21 cellular contexts compared by ENCODE assay signal in the genomic region with DNA sequence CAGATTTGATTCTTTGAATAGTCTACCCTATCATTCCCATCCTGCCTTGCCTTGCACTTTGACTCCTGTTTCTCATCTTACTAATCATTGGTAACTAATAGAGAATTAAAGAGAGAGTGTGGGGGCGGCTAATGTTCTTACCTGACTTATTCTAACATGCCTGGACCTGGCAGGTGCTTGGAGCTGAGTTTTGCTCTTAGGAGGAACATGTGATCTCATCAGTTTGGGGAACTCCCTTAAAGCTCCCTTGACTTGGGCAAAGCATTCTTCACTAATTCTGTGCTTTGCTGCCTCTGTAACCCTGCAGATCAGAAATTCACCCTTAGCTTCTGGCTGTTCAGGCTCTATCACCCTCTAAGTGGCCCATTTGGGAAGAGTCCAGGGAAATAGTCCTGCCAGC.
DNase-seq lines count a peak whose midpoint lies in the region; ATAC-seq and TF ChIP-seq lines count a peak whose summit lies in the region.
"Had no signal": no experiment of that assay in that cellular context is flagged by ENCODE, and none has a peak within 500 bp of the region (broad histone marks: within the 10 kb centered on the region; RNA-seq: fewer than 3 reads in every experiment).

No MANE protein-coding gene starts in this region.

- H3K27me3 ChIP-seq in breast epithelium (no peaks in the 10 kb centered on the region), WERI-Rb-1 (ENCODE audit: insufficient read depth, low read depth, severe bottlenecking) (no peaks in the 10 kb centered on the region), foreskin keratinocyte (no peaks in the 10 kb centered on the region), smooth muscle cell (ENCODE audit: low read depth) (no peaks in the 10 kb centered on the region)
- H3K27me3 ChIP-seq: BE2C had no signal

- no peak overlapping the region for H3K4me3 Mint-ChIP-seq in MCF 10A (ENCODE audit: unreplicated experiment)
- H3K4me3 Mint-ChIP-seq in activated T-helper 17 cell treated with anti-CD3 and anti-CD28 coated beads, Interleukin-2, amount 50 U/mL, for 72 hours = no peak overlapping the region
- H3K4me3 Mint-ChIP-seq: CD4-positive, CD25-positive, alpha-beta regulatory T cell had no signal

- H3K27ac ChIP-seq in breast epithelium (no peak overlapping the region), WERI-Rb-1 (peak overlapping the region; percentile 10; the same call in 1 of the 2 replicates), foreskin keratinocyte (no peak overlapping the region), smooth muscle cell (ENCODE audit: low read depth) (no peak overlapping the region)
- H3K27ac ChIP-seq: RWPE1 had no signal

- H4K20me1 ChIP-seq in smooth muscle cell (ENCODE audit: low read depth) = no peaks in the 10 kb centered on the region

- H3K9me3 Mint-ChIP-seq in MCF 10A (ENCODE audit: unreplicated experiment) = no peaks in the 10 kb centered on the region
- H3K9me3 Mint-ChIP-seq in activated T-helper 17 cell treated with anti-CD3 and anti-CD28 coated beads, Interleukin-2, amount 50 U/mL, for 72 hours = peaks cover 5% of the 10 kb centered on the region

- 90% methylated on average over 1 of the region's 1 CpG for WGBS in smooth muscle cell (ENCODE audit: low lambda C conversion rate)

- intact Hi-C loops in MCF 10A (cut with micrococcal nuclease) (no loop called here), breast epithelium (cut with DNase I; ENCODE audit: low total_unique reads) (no loop called here)

- TF ChIP-seq CTCF in MCF 10A (IDR thresholded peaks at IDR 0.05; ENCODE audit: unreplicated experiment) (no peak), breast epithelium (IDR thresholded peaks at IDR 0.05) (no peak), WERI-Rb-1 (IDR thresholded peaks at IDR 0.05; ENCODE audit: low read depth, low read length) (no peak), foreskin keratinocyte (conservative IDR thresholded peaks at IDR 0.05) (no peak), smooth muscle cell (IDR thresholded peaks at IDR 0.05; ENCODE audit: borderline replicate concordance, insufficient read depth, poor library complexity, severe bottlenecking) (no peak)

- H3K4me1 Mint-ChIP-seq in MCF 10A (ENCODE audit: insufficient read depth, unreplicated experiment) = no peaks in the 10 kb centered on the region
- H3K4me1 Mint-ChIP-seq in activated T-helper 17 cell treated with anti-CD3 and anti-CD28 coated beads, Interleukin-2, amount 50 U/mL, for 72 hours = no peaks in the 10 kb centered on the region
- H3K4me1 Mint-ChIP-seq: CD4-positive, CD25-positive, alpha-beta regulatory T cell had no signal

- BruUV-seq in MCF 10A (replicated peaks; lab: Mats Ljungman, UMichigan) = no TSS peak

- H3K4me2 ChIP-seq in smooth muscle cell = no peak overlapping the region

- H3K36me3 ChIP-seq in breast epithelium (no peaks in the 10 kb centered on the region), WERI-Rb-1 (no peaks in the 10 kb centered on the region), smooth muscle cell (ENCODE audit: low read depth) (no peaks in the 10 kb centered on the region)
- H3K36me3 ChIP-seq: BE2C had no signal

- H3K4me1 ChIP-seq in breast epithelium (no peaks in the 10 kb centered on the region), foreskin keratinocyte (no peaks in the 10 kb centered on the region), smooth muscle cell (ENCODE audit: low read depth) (no peaks in the 10 kb centered on the region)
- H3K4me1 ChIP-seq: BE2C had no signal

- no peaks in the 10 kb centered on the region for H3K9me3 ChIP-seq in breast epithelium
- H3K9me3 ChIP-seq in WERI-Rb-1 (ENCODE audit: severe bottlenecking) = no peaks in the 10 kb centered on the region
- H3K9me3 ChIP-seq in smooth muscle cell (replicated peaks; ENCODE audit: low read depth) = no peaks in the 10 kb centered on the region
- H3K9me3 ChIP-seq: BE2C had no signal

- DNase-seq in MCF 10A (ENCODE audit: unreplicated experiment) = peak; percentile 13
- DNase-seq in breast epithelium (ENCODE audit: low spot score in 2 of 2) = no peak
- DNase-seq in WERI-Rb-1 = no peak
- peak; percentile 19 to 57 for DNase-seq in foreskin keratinocyte
- DNase-seq in smooth muscle cell (lab: John Stamatoyannopoulos, UW; ENCODE audit: unreplicated experiment) = no peak
- DNase-seq in activated CD4-positive, alpha-beta T cell treated with anti-CD3 and anti-CD28 coated beads for 1 hour = no peak
- DNase-seq: 8988T; ACHN; BE2C; CD4-positive, CD25-positive, alpha-beta regulatory T cell; Kasumi-1; NCI-H1105; NCI-H1436 treated with DMSO at 0.1 percent for 48 hours; NCI-H187 treated with DMSO at 0.1 percent for 48 hours; NCI-H2107; NCI-H2227 treated with DMSO at 0.1 percent for 48 hours; NCI-H526 treated with DMSO at 0.1 percent for 48 hours; SHP77 had no signal

- no peaks in the 10 kb centered on the region for H3K36me3 Mint-ChIP-seq in MCF 10A (ENCODE audit: insufficient read depth, unreplicated experiment)
- H3K36me3 Mint-ChIP-seq in activated T-helper 17 cell treated with anti-CD3 and anti-CD28 coated beads, Interleukin-2, amount 50 U/mL, for 72 hours (ENCODE audit: low read depth) = no peaks in the 10 kb centered on the region
- H3K36me3 Mint-ChIP-seq: CD4-positive, CD25-positive, alpha-beta regulatory T cell had no signal

- POLR2A ChIA-PET in MCF 10A (lab: Yijun Ruan, JAX) = interaction anchor here (0.6 to 1.0 kb wide), 2 partner anchors 67 to 407 kb away, joined by 3 read pairs; no protein-coding TSS in a partner anchor

- H3K4me3 ChIP-seq in breast epithelium = no peak overlapping the region
- no peak overlapping the region for H3K4me3 ChIP-seq in WERI-Rb-1 (ENCODE audit: low read depth, low read length)
- H3K4me3 ChIP-seq in smooth muscle cell = no peak overlapping the region

- no peak overlapping the region for H2AFZ ChIP-seq in smooth muscle cell (ENCODE audit: low read depth)

- TF ChIP-seq POLR2A in breast epithelium (IDR thresholded peaks at IDR 0.05) = no peak

- no peaks in the 10 kb centered on the region for H3K79me2 ChIP-seq in smooth muscle cell (ENCODE audit: low read depth)

- H3K9ac ChIP-seq in smooth muscle cell (ENCODE audit: low read depth) = no peak overlapping the region

- H3K27ac Mint-ChIP-seq in MCF 10A (ENCODE audit: low read depth, unreplicated experiment) = no peak overlapping the region
- no peak overlapping the region for H3K27ac Mint-ChIP-seq in activated T-helper 17 cell treated with anti-CD3 and anti-CD28 coated beads, Interleukin-2, amount 50 U/mL, for 72 hours
- H3K27ac Mint-ChIP-seq: CD4-positive, CD25-positive, alpha-beta regulatory T cell had no signal

- CTCF ChIA-PET in MCF 10A (lab: Yijun Ruan, JAX) = no interaction called here

- no peaks in the 10 kb centered on the region for H3F3A ChIP-seq in smooth muscle cell (ENCODE audit: low read depth)

- H3K27me3 Mint-ChIP-seq in MCF 10A (ENCODE audit: insufficient read depth, unreplicated experiment) = peaks cover 24% of the 10 kb centered on the region
- no peaks in the 10 kb centered on the region for H3K27me3 Mint-ChIP-seq in activated T-helper 17 cell treated with anti-CD3 and anti-CD28 coated beads, Interleukin-2, amount 50 U/mL, for 72 hours
- H3K27me3 Mint-ChIP-seq: CD4-positive, CD25-positive, alpha-beta regulatory T cell had no signal

- ATAC-seq in foreskin keratinocyte = no peak
- ATAC-seq in activated T-helper 17 cell treated with anti-CD3 and anti-CD28 coated beads, Interleukin-2, amount 50 U/mL, for 72 hours (replicated peaks) = no peak
- ATAC-seq: HepG2 had no signal

Comparison
In these comparisons a context has a peak if more than half of its experiments do, and no peak if none do; other contexts are left out.
1. DNase-seq: peak in MCF 10A (single experiment) and foreskin keratinocyte (2 of 2); none in breast epithelium (0 of 2), WERI-Rb-1 (single experiment), smooth muscle cell (single experiment) and activated CD4-positive, alpha-beta T cell treated with anti-CD3 and anti-CD28 coated beads for 1 hour (single experiment).